Comparison of ENCODE assay signal across 1 cellular context in the genomic region with DNA sequence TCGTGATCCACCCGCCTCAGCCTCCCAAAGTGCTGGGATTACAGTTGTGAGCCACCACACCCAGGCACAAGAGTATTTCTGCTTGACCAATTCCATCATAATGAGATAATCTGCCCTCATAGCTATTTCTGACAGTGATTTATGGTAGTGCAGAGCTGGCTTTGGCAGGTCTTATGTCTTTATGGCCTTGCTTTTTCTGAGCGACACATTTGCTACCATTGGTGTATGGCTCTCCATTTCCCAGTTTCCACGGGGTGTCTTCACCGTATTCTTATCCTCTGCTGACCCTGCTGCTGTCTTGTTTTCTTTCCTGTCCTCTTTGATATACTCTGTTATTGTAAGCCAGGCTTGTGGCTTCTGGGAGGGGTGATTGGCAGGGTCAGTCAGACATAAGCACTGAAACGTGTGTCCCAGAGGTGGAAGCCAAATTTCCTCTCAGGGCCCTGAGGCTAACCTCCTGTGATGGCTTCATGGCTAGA.
TF ChIP-seq lines count a peak whose summit lies in the region.

No MANE protein-coding gene starts in this region.

TF ChIP-seq in HEK293, 187 proteins besides CTCF, POLR2A, EP300 and RAD21 (continued from another document):
- peak; percentile 72; the same call in 1 of the 2 replicates for TF ChIP-seq ZSCAN23 (tag by site-specific recombination; IDR thresholded peaks at IDR 0.05)
- TF ChIP-seq ZNF768 (tag by site-specific recombination; IDR thresholded peaks at IDR 0.05): no peak
- no peak for TF ChIP-seq GLI2 (tag by site-specific recombination; IDR thresholded peaks at IDR 0.05; ENCODE audit: borderline replicate concordance, low read depth)
- TF ChIP-seq ZNF510 (tag by site-specific recombination; IDR thresholded peaks at IDR 0.05; ENCODE audit: insufficient replicate concordance): no peak
- no peak for TF ChIP-seq ZNF157 (tag by site-specific recombination; IDR thresholded peaks at IDR 0.05)
- TF ChIP-seq, protein P1, sequence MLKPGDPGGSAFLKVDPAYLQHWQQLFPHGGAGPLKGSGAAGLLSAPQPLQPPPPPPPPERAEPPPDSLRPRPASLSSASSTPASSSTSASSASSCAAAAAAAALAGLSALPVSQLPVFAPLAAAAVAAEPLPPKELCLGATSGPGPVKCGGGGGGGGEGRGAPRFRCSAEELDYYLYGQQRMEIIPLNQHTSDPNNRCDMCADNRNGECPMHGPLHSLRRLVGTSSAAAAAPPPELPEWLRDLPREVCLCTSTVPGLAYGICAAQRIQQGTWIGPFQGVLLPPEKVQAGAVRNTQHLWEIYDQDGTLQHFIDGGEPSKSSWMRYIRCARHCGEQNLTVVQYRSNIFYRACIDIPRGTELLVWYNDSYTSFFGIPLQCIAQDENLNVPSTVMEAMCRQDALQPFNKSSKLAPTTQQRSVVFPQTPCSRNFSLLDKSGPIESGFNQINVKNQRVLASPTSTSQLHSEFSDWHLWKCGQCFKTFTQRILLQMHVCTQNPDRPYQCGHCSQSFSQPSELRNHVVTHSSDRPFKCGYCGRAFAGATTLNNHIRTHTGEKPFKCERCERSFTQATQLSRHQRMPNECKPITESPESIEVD (tag by site-specific recombination; IDR thresholded peaks at IDR 0.05): peak; percentile 90
- no peak for TF ChIP-seq ZNF175 (tag by site-specific recombination; IDR thresholded peaks at IDR 0.05)
- peak; percentile 75; the same call in 1 of the 2 replicates for TF ChIP-seq KLF7 (tag by site-specific recombination; IDR thresholded peaks at IDR 0.05; ENCODE audit: borderline replicate concordance)
- TF ChIP-seq YY2 (tag by site-specific recombination; IDR thresholded peaks at IDR 0.05): no peak
- TF ChIP-seq ZNF404 (tag by site-specific recombination; IDR thresholded peaks at IDR 0.05): no peak
- TF ChIP-seq ZNF114 (tag by site-specific recombination; IDR thresholded peaks at IDR 0.05): no peak
- no peak for TF ChIP-seq ZNF423 (tag by site-specific recombination; IDR thresholded peaks at IDR 0.05)
- TF ChIP-seq ZNF133 (tag by site-specific recombination; IDR thresholded peaks at IDR 0.05): no peak
- no peak for TF ChIP-seq ZNF585B (tag by site-specific recombination; IDR thresholded peaks at IDR 0.05)
- TF ChIP-seq ZNF112 (tag by site-specific recombination; IDR thresholded peaks at IDR 0.05): no peak
- no peak for TF ChIP-seq ZNF776 (tag by site-specific recombination; IDR thresholded peaks at IDR 0.05; ENCODE audit: borderline replicate concordance)
- TF ChIP-seq ZNF548 (tag by site-specific recombination; IDR thresholded peaks at IDR 0.05): no peak
- no peak for TF ChIP-seq ZNF19 (tag by site-specific recombination; IDR thresholded peaks at IDR 0.05; ENCODE audit: low read depth)
- no peak for TF ChIP-seq GLIS1 (tag by site-specific recombination; IDR thresholded peaks at IDR 0.05)
- TF ChIP-seq SP3 (tag by site-specific recombination; IDR thresholded peaks at IDR 0.05): no peak
- TF ChIP-seq ZNF837 (tag by site-specific recombination; IDR thresholded peaks at IDR 0.05): no peak
- no peak for TF ChIP-seq ZNF121 (tag by site-specific recombination; IDR thresholded peaks at IDR 0.05)
- TF ChIP-seq SP2 (tag by site-specific recombination; IDR thresholded peaks at IDR 0.05): peak; percentile 41; the same call in 1 of the 2 replicates
- TF ChIP-seq WT1 (tag by site-specific recombination; IDR thresholded peaks at IDR 0.05): peak; percentile 29
- no peak for TF ChIP-seq ZNF146 (tag by site-specific recombination; IDR thresholded peaks at IDR 0.05)
- TF ChIP-seq ZNF214 (tag by site-specific recombination; IDR thresholded peaks at IDR 0.05; ENCODE audit: borderline replicate concordance): no peak
- no peak for TF ChIP-seq ATF2 (tag by site-specific recombination; IDR thresholded peaks at IDR 0.05; ENCODE audit: low read depth)
- no peak for TF ChIP-seq ZNF48 (tag by site-specific recombination; IDR thresholded peaks at IDR 0.05)
- TF ChIP-seq ZNF274 (IDR thresholded peaks at IDR 0.05; ENCODE audit: low read length): no peak
- no peak for TF ChIP-seq ZNF274 (tag by site-specific recombination; IDR thresholded peaks at IDR 0.05; ENCODE audit: borderline replicate concordance)
- no peak for TF ChIP-seq ZNF148 (tag by site-specific recombination; IDR thresholded peaks at IDR 0.05; ENCODE audit: borderline replicate concordance)
- peak; percentile 70 for TF ChIP-seq KLF1 (tag by site-specific recombination; IDR thresholded peaks at IDR 0.05)
- no peak for TF ChIP-seq ZBTB8A (tag by site-specific recombination; IDR thresholded peaks at IDR 0.05)
- TF ChIP-seq ZNF10 (tag by site-specific recombination; IDR thresholded peaks at IDR 0.05): peak; percentile 94
- TF ChIP-seq ZNF449 (tag by site-specific recombination; IDR thresholded peaks at IDR 0.05): no peak
- TF ChIP-seq SP7 (tag by site-specific recombination; IDR thresholded peaks at IDR 0.05): peak; percentile 88
- no peak for TF ChIP-seq ZNF416 (tag by site-specific recombination; IDR thresholded peaks at IDR 0.05)
- no peak for TF ChIP-seq ZNF23 (tag by site-specific recombination; IDR thresholded peaks at IDR 0.05; ENCODE audit: borderline replicate concordance)
- no peak for TF ChIP-seq ZNF76 (tag by site-specific recombination; IDR thresholded peaks at IDR 0.05; ENCODE audit: borderline replicate concordance, low read depth)
- TF ChIP-seq, protein P2, sequence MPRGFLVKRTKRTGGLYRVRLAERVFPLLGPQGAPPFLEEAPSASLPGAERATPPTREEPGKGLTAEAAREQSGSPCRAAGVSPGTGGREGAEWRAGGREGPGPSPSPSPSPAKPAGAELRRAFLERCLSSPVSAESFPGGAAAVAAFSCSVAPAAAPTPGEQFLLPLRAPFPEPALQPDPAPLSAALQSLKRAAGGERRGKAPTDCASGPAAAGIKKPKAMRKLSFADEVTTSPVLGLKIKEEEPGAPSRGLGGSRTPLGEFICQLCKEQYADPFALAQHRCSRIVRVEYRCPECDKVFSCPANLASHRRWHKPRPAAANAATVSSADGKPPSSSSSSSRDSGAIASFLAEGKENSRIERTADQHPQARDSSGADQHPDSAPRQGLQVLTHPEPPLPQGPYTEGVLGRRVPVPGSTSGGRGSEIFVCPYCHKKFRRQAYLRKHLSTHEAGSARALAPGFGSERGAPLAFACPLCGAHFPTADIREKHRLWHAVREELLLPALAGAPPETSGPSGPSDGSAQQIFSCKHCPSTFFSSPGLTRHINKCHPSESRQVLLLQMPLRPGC (tag by site-specific recombination; IDR thresholded peaks at IDR 0.05): peak; percentile 48
- TF ChIP-seq, protein P3, sequence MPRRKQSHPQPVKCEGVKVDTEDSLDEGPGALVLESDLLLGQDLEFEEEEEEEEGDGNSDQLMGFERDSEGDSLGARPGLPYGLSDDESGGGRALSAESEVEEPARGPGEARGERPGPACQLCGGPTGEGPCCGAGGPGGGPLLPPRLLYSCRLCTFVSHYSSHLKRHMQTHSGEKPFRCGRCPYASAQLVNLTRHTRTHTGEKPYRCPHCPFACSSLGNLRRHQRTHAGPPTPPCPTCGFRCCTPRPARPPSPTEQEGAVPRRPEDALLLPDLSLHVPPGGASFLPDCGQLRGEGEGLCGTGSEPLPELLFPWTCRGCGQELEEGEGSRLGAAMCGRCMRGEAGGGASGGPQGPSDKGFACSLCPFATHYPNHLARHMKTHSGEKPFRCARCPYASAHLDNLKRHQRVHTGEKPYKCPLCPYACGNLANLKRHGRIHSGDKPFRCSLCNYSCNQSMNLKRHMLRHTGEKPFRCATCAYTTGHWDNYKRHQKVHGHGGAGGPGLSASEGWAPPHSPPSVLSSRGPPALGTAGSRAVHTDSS (tag by site-specific recombination; IDR thresholded peaks at IDR 0.05): no peak
- TF ChIP-seq FEZF1 (tag by site-specific recombination; IDR thresholded peaks at IDR 0.05): peak; percentile 76
- no peak for TF ChIP-seq ZNF433 (tag by site-specific recombination; IDR thresholded peaks at IDR 0.05; ENCODE audit: low read depth)
- TF ChIP-seq KLF8 (tag by site-specific recombination; IDR thresholded peaks at IDR 0.05): peak; percentile 54; the same call in 1 of the 2 replicates
- TF ChIP-seq RBAK (tag by site-specific recombination; IDR thresholded peaks at IDR 0.05): no peak
- peak; percentile 97 for TF ChIP-seq OSR2 (tag by site-specific recombination; IDR thresholded peaks at IDR 0.05)
- peak; percentile 30; the same call in 1 of the 2 replicates for TF ChIP-seq GLIS2 (tag by site-specific recombination; IDR thresholded peaks at IDR 0.05)
- no peak for TF ChIP-seq ZNF292 (tag by site-specific recombination; IDR thresholded peaks at IDR 0.05; ENCODE audit: borderline replicate concordance, low read depth)
- TF ChIP-seq SCRT1 (tag by site-specific recombination; IDR thresholded peaks at IDR 0.05; ENCODE audit: borderline replicate concordance): no peak
- no peak for TF ChIP-seq ZNF302 (tag by site-specific recombination; IDR thresholded peaks at IDR 0.05; ENCODE audit: low read depth)
- no peak; the same call in 1 of the 2 replicates for TF ChIP-seq KLF16 (tag by site-specific recombination; IDR thresholded peaks at IDR 0.05)
- no peak for TF ChIP-seq SCRT2 (tag by site-specific recombination; IDR thresholded peaks at IDR 0.05)
- no peak for TF ChIP-seq ZBTB1 (tag by site-specific recombination; IDR thresholded peaks at IDR 0.05)
- TF ChIP-seq BCL11A (tag by site-specific recombination; IDR thresholded peaks at IDR 0.05; ENCODE audit: low read depth): peak; percentile 86
- TF ChIP-seq ZNF654 (tag by site-specific recombination; IDR thresholded peaks at IDR 0.05; ENCODE audit: low read depth): no peak
- TF ChIP-seq MEIS1 (CRISPR knock-in tag; IDR thresholded peaks at IDR 0.05; ENCODE audit: borderline replicate concordance): peak; percentile 82
- TF ChIP-seq ZNF341 (tag by site-specific recombination; IDR thresholded peaks at IDR 0.05; ENCODE audit: low read depth): no peak
- no peak for TF ChIP-seq ZNF670 (tag by site-specific recombination; IDR thresholded peaks at IDR 0.05; ENCODE audit: low read depth)
- no peak for TF ChIP-seq ZNF239 (tag by site-specific recombination; IDR thresholded peaks at IDR 0.05)
- TF ChIP-seq ZBTB7A (tag by site-specific recombination; IDR thresholded peaks at IDR 0.05; ENCODE audit: low read depth): no peak
- peak; percentile 10; the same call in 1 of the 2 replicates for TF ChIP-seq ZIC2 (tag by site-specific recombination; IDR thresholded peaks at IDR 0.05)
